Comparison of ENCODE assay signal across 1 cellular context in genomic region chr10:102917314-102917961, GRCh38.
TF ChIP-seq lines count a peak whose summit lies in the region.

No MANE protein-coding gene starts in this region.

TF ChIP-seq in HepG2, 621 proteins besides CTCF, POLR2A, EP300 and RAD21 (continued from another document and continues in another):
- TF ChIP-seq ZNF776 (CRISPR knock-in tag; IDR thresholded peaks at IDR 0.05) = peak; percentile 67; the same call in 1 of the 2 replicates
- no peak for TF ChIP-seq NR2F6 (IDR thresholded peaks at IDR 0.05)
- peak; percentile 10; the same call in 1 of the 2 replicates for TF ChIP-seq NR2F6 (CRISPR knock-in tag; IDR thresholded peaks at IDR 0.05)
- TF ChIP-seq, protein P1, sequence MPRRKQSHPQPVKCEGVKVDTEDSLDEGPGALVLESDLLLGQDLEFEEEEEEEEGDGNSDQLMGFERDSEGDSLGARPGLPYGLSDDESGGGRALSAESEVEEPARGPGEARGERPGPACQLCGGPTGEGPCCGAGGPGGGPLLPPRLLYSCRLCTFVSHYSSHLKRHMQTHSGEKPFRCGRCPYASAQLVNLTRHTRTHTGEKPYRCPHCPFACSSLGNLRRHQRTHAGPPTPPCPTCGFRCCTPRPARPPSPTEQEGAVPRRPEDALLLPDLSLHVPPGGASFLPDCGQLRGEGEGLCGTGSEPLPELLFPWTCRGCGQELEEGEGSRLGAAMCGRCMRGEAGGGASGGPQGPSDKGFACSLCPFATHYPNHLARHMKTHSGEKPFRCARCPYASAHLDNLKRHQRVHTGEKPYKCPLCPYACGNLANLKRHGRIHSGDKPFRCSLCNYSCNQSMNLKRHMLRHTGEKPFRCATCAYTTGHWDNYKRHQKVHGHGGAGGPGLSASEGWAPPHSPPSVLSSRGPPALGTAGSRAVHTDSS (CRISPR knock-in tag; conservative IDR thresholded peaks at IDR 0.05) = no peak
- 0 out of 2 replicates have a peak, but pooled peaks have one; percentile 41 for TF ChIP-seq TSC22D2 (CRISPR knock-in tag; IDR thresholded peaks at IDR 0.05; ENCODE audit: borderline replicate concordance)
- TF ChIP-seq, protein P2, sequence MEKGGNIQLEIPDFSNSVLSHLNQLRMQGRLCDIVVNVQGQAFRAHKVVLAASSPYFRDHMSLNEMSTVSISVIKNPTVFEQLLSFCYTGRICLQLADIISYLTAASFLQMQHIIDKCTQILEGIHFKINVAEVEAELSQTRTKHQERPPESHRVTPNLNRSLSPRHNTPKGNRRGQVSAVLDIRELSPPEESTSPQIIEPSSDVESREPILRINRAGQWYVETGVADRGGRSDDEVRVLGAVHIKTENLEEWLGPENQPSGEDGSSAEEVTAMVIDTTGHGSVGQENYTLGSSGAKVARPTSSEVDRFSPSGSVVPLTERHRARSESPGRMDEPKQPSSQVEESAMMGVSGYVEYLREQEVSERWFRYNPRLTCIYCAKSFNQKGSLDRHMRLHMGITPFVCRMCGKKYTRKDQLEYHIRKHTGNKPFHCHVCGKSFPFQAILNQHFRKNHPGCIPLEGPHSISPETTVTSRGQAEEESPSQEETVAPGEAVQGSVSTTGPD (CRISPR knock-in tag; IDR thresholded peaks at IDR 0.05) = no peak
- no peak for TF ChIP-seq ZNF431 (CRISPR knock-in tag; IDR thresholded peaks at IDR 0.05; ENCODE audit: borderline replicate concordance, low read depth)
- no peak for TF ChIP-seq PRDM4 (CRISPR knock-in tag; IDR thresholded peaks at IDR 0.05; ENCODE audit: borderline replicate concordance)
- TF ChIP-seq MNT (IDR thresholded peaks at IDR 0.05) = no peak
- TF ChIP-seq ELF1 (CRISPR knock-in tag; IDR thresholded peaks at IDR 0.05) = no peak; the same call in 1 of the 2 replicates
- TF ChIP-seq NFATC3 (CRISPR knock-in tag; IDR thresholded peaks at IDR 0.05) = 0 out of 2 replicates have a peak, but pooled peaks have one; percentile 33
- no peak for TF ChIP-seq ZNF891 (CRISPR knock-in tag; IDR thresholded peaks at IDR 0.05)
- peak; percentile 50; the same call in 1 of the 2 replicates for TF ChIP-seq THAP9 (CRISPR knock-in tag; IDR thresholded peaks at IDR 0.05; ENCODE audit: borderline replicate concordance)
- TF ChIP-seq HMGXB4 (CRISPR knock-in tag; IDR thresholded peaks at IDR 0.05; ENCODE audit: borderline replicate concordance in 1 of 2, low read depth in 1 of 2) = peak; percentile 60 to 68; a peak in 1 of 4 replicates
- TF ChIP-seq PRPF4 (IDR thresholded peaks at IDR 0.05; ENCODE audit: low read depth, low read length, poor library complexity, severe bottlenecking) = no peak
- no peak for TF ChIP-seq PBX2 (CRISPR knock-in tag; IDR thresholded peaks at IDR 0.05)
- TF ChIP-seq, protein P3, sequence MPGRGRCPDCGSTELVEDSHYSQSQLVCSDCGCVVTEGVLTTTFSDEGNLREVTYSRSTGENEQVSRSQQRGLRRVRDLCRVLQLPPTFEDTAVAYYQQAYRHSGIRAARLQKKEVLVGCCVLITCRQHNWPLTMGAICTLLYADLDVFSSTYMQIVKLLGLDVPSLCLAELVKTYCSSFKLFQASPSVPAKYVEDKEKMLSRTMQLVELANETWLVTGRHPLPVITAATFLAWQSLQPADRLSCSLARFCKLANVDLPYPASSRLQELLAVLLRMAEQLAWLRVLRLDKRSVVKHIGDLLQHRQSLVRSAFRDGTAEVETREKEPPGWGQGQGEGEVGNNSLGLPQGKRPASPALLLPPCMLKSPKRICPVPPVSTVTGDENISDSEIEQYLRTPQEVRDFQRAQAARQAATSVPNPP (CRISPR knock-in tag; IDR thresholded peaks at IDR 0.05) = no peak
- TF ChIP-seq FOXM1 (CRISPR knock-in tag; IDR thresholded peaks at IDR 0.05) = no peak
- no peak for TF ChIP-seq HDAC2 (CRISPR knock-in tag; IDR thresholded peaks at IDR 0.05)
- TF ChIP-seq HOXA3 (CRISPR knock-in tag; IDR thresholded peaks at IDR 0.05) = no peak
- no peak for TF ChIP-seq ZNF557 (CRISPR knock-in tag; IDR thresholded peaks at IDR 0.05)
- TF ChIP-seq ZNF766 (CRISPR knock-in tag; IDR thresholded peaks at IDR 0.05; ENCODE audit: borderline replicate concordance) = 0 out of 2 replicates have a peak, but pooled peaks have one; percentile 6
- TF ChIP-seq MXD4 (CRISPR knock-in tag; IDR thresholded peaks at IDR 0.05) = 0 out of 2 replicates have a peak, but pooled peaks have one; percentile 1
- no peak; the same call in 1 of the 2 replicates for TF ChIP-seq ATF7-NPFF (CRISPR knock-in tag; IDR thresholded peaks at IDR 0.05; ENCODE audit: low read depth)
- TF ChIP-seq AGO2 (optimal IDR thresholded peaks at IDR 0.05; ENCODE audit: low read depth, low read length) = no peak
- no peak for TF ChIP-seq ZIK1 (CRISPR knock-in tag; IDR thresholded peaks at IDR 0.05; ENCODE audit: borderline replicate concordance, low read depth)
- no peak for TF ChIP-seq POLR2G (IDR thresholded peaks at IDR 0.05; ENCODE audit: low read depth, low read length)
- peak; percentile 49; the same call in 1 of the 2 replicates for TF ChIP-seq SMC3 (IDR thresholded peaks at IDR 0.05; ENCODE audit: low read length)
- no peak for TF ChIP-seq ZMAT5 (CRISPR knock-in tag; IDR thresholded peaks at IDR 0.05; ENCODE audit: borderline replicate concordance, low read depth)
- TF ChIP-seq ZNF674 (CRISPR knock-in tag; IDR thresholded peaks at IDR 0.05; ENCODE audit: low read depth) = no peak; the same call in 1 of the 2 replicates
- no peak for TF ChIP-seq RFX3 (CRISPR knock-in tag; IDR thresholded peaks at IDR 0.05)
- TF ChIP-seq, protein P4, sequence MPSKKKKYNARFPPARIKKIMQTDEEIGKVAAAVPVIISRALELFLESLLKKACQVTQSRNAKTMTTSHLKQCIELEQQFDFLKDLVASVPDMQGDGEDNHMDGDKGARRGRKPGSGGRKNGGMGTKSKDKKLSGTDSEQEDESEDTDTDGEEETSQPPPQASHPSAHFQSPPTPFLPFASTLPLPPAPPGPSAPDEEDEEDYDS (CRISPR knock-in tag; IDR thresholded peaks at IDR 0.05) = no peak
- TF ChIP-seq, protein P5, sequence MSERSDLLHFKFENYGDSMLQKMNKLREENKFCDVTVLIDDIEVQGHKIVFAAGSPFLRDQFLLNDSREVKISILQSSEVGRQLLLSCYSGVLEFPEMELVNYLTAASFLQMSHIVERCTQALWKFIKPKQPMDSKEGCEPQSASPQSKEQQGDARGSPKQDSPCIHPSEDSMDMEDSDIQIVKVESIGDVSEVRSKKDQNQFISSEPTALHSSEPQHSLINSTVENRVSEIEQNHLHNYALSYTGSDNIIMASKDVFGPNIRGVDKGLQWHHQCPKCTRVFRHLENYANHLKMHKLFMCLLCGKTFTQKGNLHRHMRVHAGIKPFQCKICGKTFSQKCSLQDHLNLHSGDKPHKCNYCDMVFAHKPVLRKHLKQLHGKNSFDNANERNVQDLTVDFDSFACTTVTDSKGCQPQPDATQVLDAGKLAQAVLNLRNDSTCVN (CRISPR knock-in tag; IDR thresholded peaks at IDR 0.05; ENCODE audit: borderline replicate concordance) = no peak; the same call in 1 of the 2 replicates
- TF ChIP-seq, protein P6, sequence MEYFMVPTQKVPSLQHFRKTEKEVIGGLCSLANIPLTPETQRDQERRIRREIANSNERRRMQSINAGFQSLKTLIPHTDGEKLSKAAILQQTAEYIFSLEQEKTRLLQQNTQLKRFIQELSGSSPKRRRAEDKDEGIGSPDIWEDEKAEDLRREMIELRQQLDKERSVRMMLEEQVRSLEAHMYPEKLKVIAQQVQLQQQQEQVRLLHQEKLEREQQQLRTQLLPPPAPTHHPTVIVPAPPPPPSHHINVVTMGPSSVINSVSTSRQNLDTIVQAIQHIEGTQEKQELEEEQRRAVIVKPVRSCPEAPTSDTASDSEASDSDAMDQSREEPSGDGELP (IDR thresholded peaks at IDR 0.05; ENCODE audit: borderline replicate concordance, low read depth) = no peak
- 0 out of 2 replicates have a peak, but pooled peaks have one; percentile 12 for TF ChIP-seq RXRA (CRISPR knock-in tag; IDR thresholded peaks at IDR 0.05)
- no peak for TF ChIP-seq ZBTB1 (CRISPR knock-in tag; IDR thresholded peaks at IDR 0.05; ENCODE audit: borderline replicate concordance)
- no peak for TF ChIP-seq ZFX (CRISPR knock-in tag; IDR thresholded peaks at IDR 0.05; ENCODE audit: low read depth)
- peak; percentile 47; the same call in 1 of the 2 replicates for TF ChIP-seq ZBTB33 (CRISPR knock-in tag; IDR thresholded peaks at IDR 0.05)
- no peak; the same call in 1 of the 2 replicates for TF ChIP-seq ZNF317 (CRISPR knock-in tag; IDR thresholded peaks at IDR 0.05)
- TF ChIP-seq SNRNP70 (IDR thresholded peaks at IDR 0.05; ENCODE audit: low read depth, low read length) = no peak
- no peak for TF ChIP-seq ZNF709 (CRISPR knock-in tag; IDR thresholded peaks at IDR 0.05)
